In the genomic region with DNA sequence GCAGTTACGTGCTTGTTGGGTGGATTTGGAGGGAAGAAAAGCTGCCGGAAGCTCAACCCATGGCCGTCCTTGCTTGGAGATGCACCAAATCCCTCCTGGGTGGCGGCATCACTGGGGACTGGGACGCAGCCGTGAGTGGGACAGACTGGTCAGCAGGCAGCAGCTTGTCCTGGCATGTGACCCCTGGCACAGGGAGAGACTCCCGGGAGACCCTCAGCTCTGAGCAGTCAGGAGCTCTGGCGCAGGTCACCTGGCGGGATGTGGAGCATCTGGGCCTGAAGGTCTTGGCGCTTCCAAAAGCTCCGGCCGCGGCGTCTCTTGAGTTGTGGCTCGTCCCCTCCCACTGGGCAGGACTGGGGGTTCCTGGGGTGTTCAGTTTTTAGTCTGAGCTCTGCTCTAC, we compare ENCODE assay signal across 27 cellular contexts. TPM values are rescaled to one million over a fixed set of nuclear protein-coding genes. Genes with fewer than 3 reads are reported as not detected.
A peak's percentile ranks its signal among the peaks of the same experiment; 100 is the strongest.
DNase-seq lines count a peak whose midpoint lies in the region; ATAC-seq and TF ChIP-seq lines count a peak whose summit lies in the region.
"Had no signal": no experiment of that assay in that cellular context is flagged by ENCODE, and none has a peak within 500 bp of the region (broad histone marks: within the 10 kb centered on the region; RNA-seq: fewer than 3 reads in every experiment).

No MANE protein-coding gene starts in this region.

- H3K9ac ChIP-seq in endodermal cell (ENCODE audit: extremely low read depth, low read length, poor library complexity, severe bottlenecking) = no peak overlapping the region
- no peak overlapping the region for H3K9ac ChIP-seq in smooth muscle cell (ENCODE audit: low read depth)
- H3K9ac ChIP-seq: GM23248 had no signal

- H2AFZ ChIP-seq in GM23338 (no peak overlapping the region), osteoblast (ENCODE audit: low read length) (no peak overlapping the region), smooth muscle cell (ENCODE audit: low read depth) (no peak overlapping the region)
- H2AFZ ChIP-seq: GM23248 had no signal

- H4K20me1 ChIP-seq in GM23338 (replicated peaks; ENCODE audit: insufficient read depth) = peaks cover 2% of the 10 kb centered on the region; the same call in 1 of the 2 replicates
- H4K20me1 ChIP-seq in osteoblast (ENCODE audit: insufficient read depth, low read length) = peaks cover 3% of the 10 kb centered on the region
- peaks cover 13% of the 10 kb centered on the region for H4K20me1 ChIP-seq in smooth muscle cell (ENCODE audit: low read depth)

- H3K4me1 ChIP-seq in GM23338 (ENCODE audit: insufficient read depth) (no peaks in the 10 kb centered on the region), endodermal cell (ENCODE audit: control insufficient read depth, insufficient read depth, low read length) (no peaks in the 10 kb centered on the region), osteoblast (ENCODE audit: insufficient read depth, low read length) (no peaks in the 10 kb centered on the region), smooth muscle cell (ENCODE audit: low read depth) (no peaks in the 10 kb centered on the region), mucosa of descending colon (ENCODE audit: low read depth) (no peaks in the 10 kb centered on the region)

- TF ChIP-seq CTCF in GM23338 (conservative IDR thresholded peaks at IDR 0.05; ENCODE audit: low read depth in 2 of 2) (no peak), WERI-Rb-1 (IDR thresholded peaks at IDR 0.05; ENCODE audit: low read depth, low read length) (no peak), endodermal cell (conservative IDR thresholded peaks at IDR 0.05) (no peak), osteoblast (IDR thresholded peaks at IDR 0.05; ENCODE audit: extremely low read depth, low read depth, low read length) (no peak), smooth muscle cell (IDR thresholded peaks at IDR 0.05; ENCODE audit: borderline replicate concordance, insufficient read depth, poor library complexity, severe bottlenecking) (no peak), mucosa of descending colon (IDR thresholded peaks at IDR 0.05) (no peak)

- peaks cover 3% of the 10 kb centered on the region for H3K4me1 Mint-ChIP-seq in GM23338
- no peaks in the 10 kb centered on the region for H3K4me1 Mint-ChIP-seq in endodermal cell
- H3K4me1 Mint-ChIP-seq in activated CD4-positive, alpha-beta T cell treated with anti-CD3 and anti-CD28 coated beads, Interleukin-2, amount 10 ng/mL, durations not matched to agents 7 days and 5 days = no peaks in the 10 kb centered on the region

- peaks cover 8% of the 10 kb centered on the region for H3F3A ChIP-seq in GM23338 (replicated peaks; ENCODE audit: low read depth)
- H3F3A ChIP-seq in smooth muscle cell (ENCODE audit: low read depth) = no peaks in the 10 kb centered on the region

- no peak overlapping the region for H3K27ac ChIP-seq in GM23338 (ENCODE audit: low read depth)
- peak overlapping the region; percentile 0; the same call in 1 of the 2 replicates for H3K27ac ChIP-seq in WERI-Rb-1
- no peak overlapping the region for H3K27ac ChIP-seq in endodermal cell (ENCODE audit: low read depth, low read length)
- H3K27ac ChIP-seq in osteoblast (ENCODE audit: low read depth, low read length) = no peak overlapping the region
- H3K27ac ChIP-seq in smooth muscle cell (ENCODE audit: low read depth) = no peak overlapping the region
- H3K27ac ChIP-seq: GM23248, SK-N-MC had no signal

- intact Hi-C loops in mucosa of descending colon (cut with DNase I, micrococcal nuclease) = no loop called here

- POLR2A ChIA-PET in activated CD4-positive, alpha-beta T cell treated with anti-CD3 and anti-CD28 coated beads, Interleukin-2, amount 10 ng/mL, durations not matched to agents 7 days and 5 days (lab: Charles Lee) = no interaction called here

- CTCF ChIA-PET in activated CD4-positive, alpha-beta T cell treated with anti-CD3 and anti-CD28 coated beads, Interleukin-2, amount 10 ng/mL, durations not matched to agents 7 days and 5 days (lab: Charles Lee) = interaction anchor here (1.1 kb wide), 1 partner anchor 43 kb away, joined by 3 read pairs; no protein-coding TSS in a partner anchor

- H3K4me3 ChIP-seq in GM23338 (no peak overlapping the region), WERI-Rb-1 (ENCODE audit: low read depth, low read length) (no peak overlapping the region), endodermal cell (ENCODE audit: low read length) (no peak overlapping the region), osteoblast (ENCODE audit: insufficient read depth, low read length) (no peak overlapping the region), smooth muscle cell (no peak overlapping the region), mucosa of descending colon (no peak overlapping the region)
- H3K4me3 ChIP-seq: GM23248, MG63, SK-N-MC had no signal

- H3K79me2 ChIP-seq in GM23338 (replicated peaks; ENCODE audit: insufficient read depth) (peaks cover 24% of the 10 kb centered on the region), osteoblast (ENCODE audit: insufficient read depth, low read length) (peaks cover 34% of the 10 kb centered on the region), smooth muscle cell (ENCODE audit: low read depth) (peaks cover 29% of the 10 kb centered on the region)

- DNase-seq in GM23338 (ENCODE audit: low spot score) (no peak), WERI-Rb-1 (no peak), endodermal cell (no peak), osteoblast (ENCODE audit: insufficient read length, low spot score, missing footprints) (peak; percentile 57), smooth muscle cell (lab: John Stamatoyannopoulos, UW; ENCODE audit: unreplicated experiment) (no peak), mucosa of descending colon (no peak)
- no peak for DNase-seq in activated CD4-positive, alpha-beta T cell treated with anti-CD3 and anti-CD28 coated beads, Interleukin-2, amount 10 ng/mL, durations not matched to agents 7 days and 5 days
- DNase-seq: Calu3, DMS79 treated with DMSO at 0.1 percent for 48 hours, GF-D8, GM23248, HCEC 1CT, IMR-90, KG1, MG63, NCI-H1105 treated with DMSO at 0.1 percent for 48 hours, NCI-H2081 treated with DMSO at 0.1 percent for 48 hours, NCI-H2171, NCI-H226, NCI-H510A, NCI-H69, RPMI8226, SIG-M5 had no signal

- H3K27ac Mint-ChIP-seq in GM23338 (0 out of 2 replicates have a peak overlapping the region, but pooled peaks have one; percentile 40), endodermal cell (peak overlapping the region; percentile 76)
- no peak overlapping the region for H3K27ac Mint-ChIP-seq in activated CD4-positive, alpha-beta T cell treated with anti-CD3 and anti-CD28 coated beads, Interleukin-2, amount 10 ng/mL, durations not matched to agents 7 days and 5 days

- H3K36me3 Mint-ChIP-seq in GM23338 (ENCODE audit: low read depth) (peaks cover 4% of the 10 kb centered on the region; the same call in 2 of the 3 replicates), endodermal cell (ENCODE audit: low read depth) (peaks cover 9% of the 10 kb centered on the region)
- no peaks in the 10 kb centered on the region for H3K36me3 Mint-ChIP-seq in activated CD4-positive, alpha-beta T cell treated with anti-CD3 and anti-CD28 coated beads, Interleukin-2, amount 10 ng/mL, durations not matched to agents 7 days and 5 days (ENCODE audit: low read depth)

- H3K36me3 ChIP-seq in GM23338 (ENCODE audit: insufficient read depth) (no peaks in the 10 kb centered on the region), WERI-Rb-1 (peaks cover 4% of the 10 kb centered on the region), endodermal cell (ENCODE audit: control insufficient read depth, insufficient read depth, low read length) (peaks cover 7% of the 10 kb centered on the region), osteoblast (ENCODE audit: insufficient read depth, low read length) (no peaks in the 10 kb centered on the region), smooth muscle cell (ENCODE audit: low read depth) (no peaks in the 10 kb centered on the region), mucosa of descending colon (ENCODE audit: low read depth) (no peaks in the 10 kb centered on the region)

- H3K4me3 Mint-ChIP-seq in GM23338 (no peak overlapping the region), endodermal cell (no peak overlapping the region)
- no peak overlapping the region for H3K4me3 Mint-ChIP-seq in activated CD4-positive, alpha-beta T cell treated with anti-CD3 and anti-CD28 coated beads, Interleukin-2, amount 10 ng/mL, durations not matched to agents 7 days and 5 days

- H3K9me3 Mint-ChIP-seq in GM23338 = no peaks in the 10 kb centered on the region
- H3K9me3 Mint-ChIP-seq in endodermal cell = no peaks in the 10 kb centered on the region
- H3K9me3 Mint-ChIP-seq in activated CD4-positive, alpha-beta T cell treated with anti-CD3 and anti-CD28 coated beads, Interleukin-2, amount 10 ng/mL, durations not matched to agents 7 days and 5 days = no peaks in the 10 kb centered on the region

- no peaks in the 10 kb centered on the region for H3K9me3 ChIP-seq in WERI-Rb-1 (ENCODE audit: severe bottlenecking)
- H3K9me3 ChIP-seq in endodermal cell (ENCODE audit: control insufficient read depth, low read length) = peaks cover 5% of the 10 kb centered on the region
- no peaks in the 10 kb centered on the region for H3K9me3 ChIP-seq in osteoblast (ENCODE audit: low read depth, low read length)
- H3K9me3 ChIP-seq in smooth muscle cell (replicated peaks; ENCODE audit: low read depth) = no peaks in the 10 kb centered on the region
- no peaks in the 10 kb centered on the region for H3K9me3 ChIP-seq in mucosa of descending colon
- H3K9me3 ChIP-seq: MG63 had no signal

- ATAC-seq in GM23338 (no peak), HG02623 (IDR thresholded peaks at IDR 0.05; ENCODE audit: unreplicated experiment) (no peak), mucosa of descending colon (no peak)

- 95 to 96% methylated on average over 14 to 15 of the region's 15 CpGs for WGBS in endodermal cell (ENCODE audit: insufficient coverage in 1 of 2, insufficient read length in 1 of 2), 2 experiments
- over 99% methylated on average over 15 of the region's 15 CpGs for WGBS in smooth muscle cell (ENCODE audit: low lambda C conversion rate)

- no peaks in the 10 kb centered on the region for H3K9me2 ChIP-seq in GM23338 (ENCODE audit: insufficient read depth)

- H3K27me3 Mint-ChIP-seq in GM23338 (ENCODE audit: insufficient read depth, low read depth, poor library complexity) (peaks cover 6% of the 10 kb centered on the region), endodermal cell (ENCODE audit: insufficient read depth) (no peaks in the 10 kb centered on the region)
- no peaks in the 10 kb centered on the region for H3K27me3 Mint-ChIP-seq in activated CD4-positive, alpha-beta T cell treated with anti-CD3 and anti-CD28 coated beads, Interleukin-2, amount 10 ng/mL, durations not matched to agents 7 days and 5 days

- H3K4me2 ChIP-seq in GM23338 (no peak overlapping the region), osteoblast (ENCODE audit: insufficient read depth, low read length) (no peak overlapping the region), smooth muscle cell (no peak overlapping the region)

- no peaks in the 10 kb centered on the region for H3K27me3 ChIP-seq in GM23338 (ENCODE audit: insufficient read depth)
- no peaks in the 10 kb centered on the region for H3K27me3 ChIP-seq in WERI-Rb-1 (ENCODE audit: insufficient read depth, low read depth, severe bottlenecking)
- H3K27me3 ChIP-seq in endodermal cell (ENCODE audit: control insufficient read depth, insufficient read depth, low read length, poor library complexity, severe bottlenecking) = no peaks in the 10 kb centered on the region
- no peaks in the 10 kb centered on the region for H3K27me3 ChIP-seq in osteoblast (ENCODE audit: insufficient read depth, low read length)
- no peaks in the 10 kb centered on the region for H3K27me3 ChIP-seq in smooth muscle cell (ENCODE audit: low read depth)
- H3K27me3 ChIP-seq: MG63 had no signal

RNA-seq across cellular contexts. Expression of a gene that starts 26.3 kb away (rescaled TPM):
- 46.6 and 145 TPM in 2 replicates for total RNA-seq in GM23338 (2014; rRNA removed; shearing (Covaris generic))
- polyA plus RNA-seq in GM23338 (2016; fragmentation: Nextera tagmentation; extraction: Ambion mirVana) (22.7 and 23.8 TPM in 2 replicates), smooth muscle cell (25.2 and 33.5 TPM in 2 replicates)
- total RNA-seq in endodermal cell (10 to 100 TPM; 55.2 to 56.1 TPM), osteoblast (33.0 and 36.2 TPM in 2 replicates), smooth muscle cell (15.2 and 20.7 TPM in 2 replicates), mucosa of descending colon (10 to 100 TPM; 19.2 to 34.8 (median 27.3) TPM)
- polyA plus RNA-seq in endodermal cell (2013, experiment 1 of 2) = 37.5 TPM
- 32.8 TPM for polyA plus RNA-seq in endodermal cell (2013, experiment 2 of 2)
- total RNA-seq in activated CD4-positive, alpha-beta T cell treated with anti-CD3 and anti-CD28 coated beads, Interleukin-2, amount 10 ng/mL, durations not matched to agents 7 days and 5 days = 10 to 100 TPM; 22.7 to 25.2 TPM

RNA-seq across cellular contexts. Expression of a gene that starts 30.6 kb away (rescaled TPM):
- total RNA-seq in GM23338 (2014; rRNA removed; shearing (Covaris generic)) = 50.4 and 56.3 TPM in 2 replicates
- polyA plus RNA-seq in GM23338 (2016; fragmentation: Nextera tagmentation; extraction: Ambion mirVana) (32.3 and 33.3 TPM in 2 replicates), smooth muscle cell (242 and 243 TPM in 2 replicates)
- total RNA-seq in endodermal cell (10 to 100 TPM; 42.7 to 43.2 TPM), osteoblast (441 and 506 TPM in 2 replicates), smooth muscle cell (91.3 and 106 TPM in 2 replicates), mucosa of descending colon (100 to 1,000 TPM; 108 to 127 (median 118) TPM)
- 43.7 TPM for polyA plus RNA-seq in endodermal cell (2013, experiment 1 of 2)
- 42.8 TPM for polyA plus RNA-seq in endodermal cell (2013, experiment 2 of 2)
- 10 to 100 TPM; 90.6 to 99.5 TPM for total RNA-seq in activated CD4-positive, alpha-beta T cell treated with anti-CD3 and anti-CD28 coated beads, Interleukin-2, amount 10 ng/mL, durations not matched to agents 7 days and 5 days

RNA-seq across cellular contexts. Expression of a gene that starts 34.6 kb away (rescaled TPM):
- 6.5 and 10.2 TPM in 2 replicates for total RNA-seq in GM23338 (2014; rRNA removed; shearing (Covaris generic))
- polyA plus RNA-seq in GM23338 (2016; fragmentation: Nextera tagmentation; extraction: Ambion mirVana) = 7.5 and 9.0 TPM in 2 replicates
- 10 to 100 TPM; 16.8 to 17.8 TPM for total RNA-seq in endodermal cell
- 1.2 TPM for polyA plus RNA-seq in endodermal cell (2013, experiment 1 of 2)
- polyA plus RNA-seq in endodermal cell (2013, experiment 2 of 2) = 0.50 TPM
- total RNA-seq in osteoblast = under 0.01 TPM in 1 of 2 replicates, not detected in the other
- total RNA-seq in activated CD4-positive, alpha-beta T cell treated with anti-CD3 and anti-CD28 coated beads, Interleukin-2, amount 10 ng/mL, durations not matched to agents 7 days and 5 days = 10 to 100 TPM; 88.2 to 94.2 TPM
- total RNA-seq in smooth muscle cell = 0.67 and 1.4 TPM in 2 replicates
- 1.5 and 7.1 TPM in 2 replicates for polyA plus RNA-seq in smooth muscle cell
- total RNA-seq in mucosa of descending colon = 100 to 1,000 TPM in 2 of 3 donors, 10 to 100 TPM in 1; 85.2 to 179 (median 131) TPM
- total RNA-seq: A172, GM23248, IMR-90 had no signal
- polyA plus RNA-seq: BJ, GM23248, IMR-90 had no signal

RNA-seq across cellular contexts. Expression of a gene that starts 59.0 kb away (rescaled TPM):
- 28.7 and 37.9 TPM in 2 replicates for total RNA-seq in GM23338 (2014; rRNA removed; shearing (Covaris generic))
- polyA plus RNA-seq in GM23338 (2016; fragmentation: Nextera tagmentation; extraction: Ambion mirVana) (46.3 and 48.7 TPM in 2 replicates), smooth muscle cell (59.1 and 82.5 TPM in 2 replicates)
- total RNA-seq in endodermal cell (10 to 100 TPM; 64.8 to 68.2 TPM), osteoblast (28.6 and 35.7 TPM in 2 replicates), smooth muscle cell (19.2 and 39.9 TPM in 2 replicates), mucosa of descending colon (10 to 100 TPM; 41.4 to 50.6 (median 50.1) TPM)
- polyA plus RNA-seq in endodermal cell (2013, experiment 1 of 2) = 48.8 TPM
- polyA plus RNA-seq in endodermal cell (2013, experiment 2 of 2) = 45.1 TPM
- total RNA-seq in activated CD4-positive, alpha-beta T cell treated with anti-CD3 and anti-CD28 coated beads, Interleukin-2, amount 10 ng/mL, durations not matched to agents 7 days and 5 days = 10 to 100 TPM; 51.7 to 63.5 TPM
